ENCODE assay signal across 2 cellular contexts in genomic region chr14:73457050-73457934, GRCh38.
A peak's percentile ranks its signal among the peaks of the same experiment; 100 is the strongest.
TF ChIP-seq lines count a peak whose summit lies in the region.

No MANE protein-coding gene starts in this region.

TF ChIP-seq in GM23338, 12 proteins besides CTCF, POLR2A, EP300 and RAD21:
- TF ChIP-seq ZNF462 (CRISPR knock-in tag; IDR thresholded peaks at IDR 0.05) (no peak), STAT1 (IDR thresholded peaks at IDR 0.05; ENCODE audit: unreplicated experiment) (no peak), NANOG (IDR thresholded peaks at IDR 0.05; ENCODE audit: borderline replicate concordance) (no peak), EZH2 (IDR thresholded peaks at IDR 0.05; ENCODE audit: low read depth, unreplicated experiment) (no peak), EZH2phosphoT487 (IDR thresholded peaks at IDR 0.05; ENCODE audit: unreplicated experiment) (no peak), ZNF331 (CRISPR knock-in tag; IDR thresholded peaks at IDR 0.05; ENCODE audit: low read depth) (no peak), ETS1 (IDR thresholded peaks at IDR 0.05) (no peak), ZNF114 (CRISPR knock-in tag; IDR thresholded peaks at IDR 0.05) (no peak), REST (IDR thresholded peaks at IDR 0.05; ENCODE audit: unreplicated experiment) (no peak), POLR2AphosphoS5 (IDR thresholded peaks at IDR 0.05; ENCODE audit: low read depth) (no peak), CREB1 (CRISPR knock-in tag; IDR thresholded peaks at IDR 0.05; ENCODE audit: low read depth) (no peak), JUNB (IDR thresholded peaks at IDR 0.05; ENCODE audit: unreplicated experiment) (no peak)
TF ChIP-seq in GM23338: peak in this region for 0.

TF ChIP-seq in HepG2, 621 proteins besides CTCF, POLR2A, EP300 and RAD21:
- peak; percentile 35 for TF ChIP-seq ZNF18 (CRISPR knock-in tag; IDR thresholded peaks at IDR 0.05; ENCODE audit: insufficient replicate concordance)
- TF ChIP-seq HNRNPK (IDR thresholded peaks at IDR 0.05; ENCODE audit: low read depth, low read length, poor library complexity, severe bottlenecking): peak; percentile 60
- no peak for TF ChIP-seq MEIS2 (CRISPR knock-in tag; IDR thresholded peaks at IDR 0.05)
- TF ChIP-seq RXRA (CRISPR knock-in tag; IDR thresholded peaks at IDR 0.05): 0 out of 2 replicates have a peak, but pooled peaks have one; percentile 12
- TF ChIP-seq ZBTB40 (IDR thresholded peaks at IDR 0.05): no peak
- 0 out of 2 replicates have a peak, but pooled peaks have one; percentile 3 for TF ChIP-seq ZBTB40 (CRISPR knock-in tag; IDR thresholded peaks at IDR 0.05)
- no peak for TF ChIP-seq EHMT2 (IDR thresholded peaks at IDR 0.05; ENCODE audit: borderline replicate concordance, low read depth, low read length)
- peak; percentile 0; the same call in 1 of the 2 replicates for TF ChIP-seq ZBTB38 (CRISPR knock-in tag; IDR thresholded peaks at IDR 0.05)
- 0 out of 2 replicates have a peak, but pooled peaks have one; percentile 5 for TF ChIP-seq ZNF446 (CRISPR knock-in tag; IDR thresholded peaks at IDR 0.05)
- 0 out of 2 replicates have a peak, but pooled peaks have one; percentile 17 for TF ChIP-seq ZBTB7B (CRISPR knock-in tag; IDR thresholded peaks at IDR 0.05)
- no peak for TF ChIP-seq XBP1 (CRISPR knock-in tag; IDR thresholded peaks at IDR 0.05)
- TF ChIP-seq ZNF317 (CRISPR knock-in tag; IDR thresholded peaks at IDR 0.05): 0 out of 2 replicates have a peak, but pooled peaks have one; percentile 34
- peak; percentile 43; the same call in 1 of the 2 replicates for TF ChIP-seq SIN3A (IDR thresholded peaks at IDR 0.05; ENCODE audit: borderline replicate concordance, low read depth, low read length)
- TF ChIP-seq ZNF891 (CRISPR knock-in tag; IDR thresholded peaks at IDR 0.05): peak; percentile 15; the same call in 1 of the 2 replicates
- 0 out of 2 replicates have a peak, but pooled peaks have one; percentile 47 for TF ChIP-seq ZNF280B (CRISPR knock-in tag; IDR thresholded peaks at IDR 0.05; ENCODE audit: borderline replicate concordance)
- 0 out of 2 replicates have a peak, but pooled peaks have one; percentile 55 for TF ChIP-seq ZNF296 (CRISPR knock-in tag; conservative IDR thresholded peaks at IDR 0.05)
TF ChIP-seq in HepG2: peak in this region for 12.
